ENCODE assay signal across 1 cellular context in genomic region chr3:142645236-142645793, GRCh38.
TF ChIP-seq lines count a peak whose summit lies in the region.

No MANE protein-coding gene starts in this region.

TF ChIP-seq in H1, 55 proteins besides CTCF, POLR2A, EP300 and RAD21:
- TF ChIP-seq JUND (IDR thresholded peaks at IDR 0.05; ENCODE audit: low read length) (0 out of 2 replicates have a peak, but pooled peaks have one; percentile 22), RXRA (IDR thresholded peaks at IDR 0.05; ENCODE audit: insufficient read depth, low read depth, low read length) (no peak)
